ENCODE assay signal across 8 cellular contexts in genomic region chr14:90396342-90397339, GRCh38. TPM values are rescaled to one million over a fixed set of nuclear protein-coding genes. Genes with fewer than 3 reads are reported as not detected.
DNase-seq lines count a peak whose midpoint lies in the region; ATAC-seq lines count a peak whose summit lies in the region.

Gene CALM1, plus strand, starts transcription at chr14:90397029. Its CDS starts 202 bp downstream, at chr14:90397231.

- peak; percentile 58 for ATAC-seq in GM19467 (IDR thresholded peaks at IDR 0.05; ENCODE audit: unreplicated experiment)

- DNase-seq in COLO668 (lab: John Stamatoyannopoulos, UW; ENCODE audit: unreplicated experiment) (peak; percentile 98), HPDE6-E6E7 (ENCODE audit: extremely low spot score) (peak; percentile 86), NOMO-1 treated with dmso at 0.1 percent for 144 hours (lab: John Stamatoyannopoulos, UW; ENCODE audit: unreplicated experiment) (peak; percentile 79), midbrain (lab: John Stamatoyannopoulos, UW) (peak; percentile 91)
- peak; percentile 81 for DNase-seq in activated CD8-positive, alpha-beta memory T cell treated with anti-CD3 and anti-CD28 coated beads, Interleukin-2, amount 50 U/mL, for 24 hours (ENCODE audit: extremely low read depth)
- DNase-seq in stimulated activated CD8-positive, alpha-beta memory T cell treated with anti-CD3 and anti-CD28 coated beads, Interleukin-15, amount 100 ng/mL, for 48 hours (ENCODE audit: low read depth in 2 of 2): peak; percentile 89 to 93

- in situ Hi-C loops in endometrial microvascular endothelial cells (cut with HindIII; ENCODE audit: inconsistent ontology term, low pct_unique_long_range_greater_than_20kb, low sequenced_read_pairs): no loop called here

RNA-seq across cellular contexts. Expression of gene CALM1, which starts in this region (rescaled TPM):
- total RNA-seq in endometrial microvascular endothelial cells (ENCODE audit: inconsistent ontology term): 452 TPM

Comparison
In these comparisons a context has a peak if more than half of its experiments do, and no peak if none do; other contexts are left out.
1. Peak in every context shown above with its lines: DNase-seq and ATAC-seq.